ENCODE assay signal across 8 cellular contexts in genomic region chr6:139364302-139364981, GRCh38. TPM values are rescaled to one million over a fixed set of nuclear protein-coding genes. Genes with fewer than 3 reads are reported as not detected.
A peak's percentile ranks its signal among the peaks of the same experiment; 100 is the strongest.
DNase-seq lines count a peak whose midpoint lies in the region; ATAC-seq and TF ChIP-seq lines count a peak whose summit lies in the region.

No MANE protein-coding gene starts in this region.

- H3K4me3 Mint-ChIP-seq in endothelial cell (ENCODE audit: unreplicated experiment), result no peak overlapping the region
- peak overlapping the region in 2 of 10 donors; percentile 22 to 34 for H3K4me3 Mint-ChIP-seq in naive thymus-derived CD4-positive, alpha-beta T cell

- peak; percentile 81 for ATAC-seq in naive thymus-derived CD4-positive, alpha-beta T cell
- no peak for ATAC-seq in HG02678 (IDR thresholded peaks at IDR 0.05; ENCODE audit: unreplicated experiment)

- CTCF ChIA-PET in GM10248 (lab: Yijun Ruan, JAX), result interaction anchor here (0.7 to 2.8 kb wide), 50 partner anchors 9 to 1077 kb away, joined by 3 to 53 read pairs (median 4); partner anchors contain the start of genes CCDC28A and CITED2
- CTCF ChIA-PET in naive thymus-derived CD4-positive, alpha-beta T cell (lab: Charles Lee), result interaction anchor here (0.5 to 4.9 kb wide), 41 partner anchors 9 to 777 kb away, joined by 3 to 151 read pairs (median 3); partner anchors contain the start of genes CITED2, REPS1 and TXLNB

- peaks cover 36% of the 10 kb centered on the region for H3K4me1 Mint-ChIP-seq in endothelial cell (ENCODE audit: unreplicated experiment)
- H3K4me1 Mint-ChIP-seq in naive thymus-derived CD4-positive, alpha-beta T cell, result peaks cover 17 to 67% (median 53%) of the 10 kb centered on the region in 7 donors

- H3K27ac ChIP-seq in KMS-11, result no peak overlapping the region
- no peak overlapping the region for H3K27ac ChIP-seq in naive thymus-derived CD4-positive, alpha-beta T cell (ENCODE audit: low read depth, low read length)

- no peaks in the 10 kb centered on the region for H3K36me3 ChIP-seq in KMS-11 (ENCODE audit: insufficient read depth)
- H3K36me3 ChIP-seq in naive thymus-derived CD4-positive, alpha-beta T cell (ENCODE audit: control insufficient read depth in 2 of 3, insufficient read depth in 3 of 3, low read length in 3 of 3), result no peaks in the 10 kb centered on the region

- no peaks in the 10 kb centered on the region for H4K20me1 ChIP-seq in KMS-11 (ENCODE audit: insufficient read depth)

- no peaks in the 10 kb centered on the region for H3K9me3 ChIP-seq in naive thymus-derived CD4-positive, alpha-beta T cell (ENCODE audit: control insufficient read depth in 2 of 3, low read length in 3 of 3)

- H2AFZ ChIP-seq in KMS-11 (ENCODE audit: low read depth), result no peak overlapping the region

- H3K9me3 Mint-ChIP-seq in endothelial cell (ENCODE audit: unreplicated experiment), result no peaks in the 10 kb centered on the region
- peaks cover 0 to 2% (median 0%) of the 10 kb centered on the region in 11 donors for H3K9me3 Mint-ChIP-seq in naive thymus-derived CD4-positive, alpha-beta T cell

- no peak overlapping the region for H3K27ac Mint-ChIP-seq in endothelial cell (ENCODE audit: unreplicated experiment)
- peak overlapping the region; percentile 16 to 88 (median 37) for H3K27ac Mint-ChIP-seq in naive thymus-derived CD4-positive, alpha-beta T cell

- POLR2A ChIA-PET in GM10248 (lab: Yijun Ruan, JAX), result interaction anchor here (1.1 kb wide), 1 partner anchor 10 kb away, joined by 7 read pairs; the partner anchor contains the start of gene CITED2
- POLR2A ChIA-PET in naive thymus-derived CD4-positive, alpha-beta T cell (lab: Charles Lee), result interaction anchor here (0.7 to 2.4 kb wide), 16 partner anchors 10 to 378 kb away, joined by 3 to 21 read pairs (median 4); partner anchors contain the start of genes CITED2, REPS1 and TXLNB

- no peaks in the 10 kb centered on the region for H3K79me2 ChIP-seq in KMS-11 (ENCODE audit: insufficient read depth, low read depth)

- peak; percentile 44 for TF ChIP-seq CTCF in GM10248 (IDR thresholded peaks at IDR 0.05; ENCODE audit: control extremely low read depth, extremely low read depth, low read depth, missing control alignments)
- TF ChIP-seq CTCF in KMS-11 (conservative IDR thresholded peaks at IDR 0.05; ENCODE audit: low read depth, low read length), result peak; percentile 84
- TF ChIP-seq CTCF in endothelial cell (IDR thresholded peaks at IDR 0.05; ENCODE audit: unreplicated experiment), result peak; percentile 88

- in situ Hi-C loops in ACHN (cut with HindIII; ENCODE audit: low pct_ligation_motif_present, low pct_unique_long_range_greater_than_20kb, low sequenced_read_pairs), result no loop called here

- H3K4me3 ChIP-seq in KMS-11 (IDR thresholded peaks at IDR 0.05; ENCODE audit: insufficient read depth, low read depth, low read length), result no peak overlapping the region
- no peak overlapping the region for H3K4me3 ChIP-seq in naive thymus-derived CD4-positive, alpha-beta T cell (ENCODE audit: low read length)

- intact Hi-C loops in naive thymus-derived CD4-positive, alpha-beta T cell (cut with micrococcal nuclease), result loop anchor here (1.0 to 5.0 kb wide), 13 partner anchors 41 to 676 kb away; partner anchors contain the start of gene TXLNB (in 2 of the 2)

- DNase-seq in ACHN (peak; percentile 47), GM10248 (ENCODE audit: extremely low spot score) (peak; percentile 53), RKO (ENCODE audit: low spot score) (peak; percentile 74), endothelial cell (ENCODE audit: low spot score) (no peak)
- peak in 6 of 9 donors; percentile 50 to 74 (median 64) for DNase-seq in naive thymus-derived CD4-positive, alpha-beta T cell
- DNase-seq in activated T-cell treated with anti-CD3 and anti-CD28 coated beads, Interleukin-2, amount 50 U/mL, for 48 hours, result no peak

- H3K27me3 ChIP-seq in KMS-11 (ENCODE audit: insufficient read depth, low read depth), result no peaks in the 10 kb centered on the region
- no peaks in the 10 kb centered on the region for H3K27me3 ChIP-seq in naive thymus-derived CD4-positive, alpha-beta T cell (ENCODE audit: control insufficient read depth in 2 of 2, insufficient read depth in 2 of 2, low read length in 2 of 2)

- peaks cover 25% of the 10 kb centered on the region for H3K4me1 ChIP-seq in KMS-11 (ENCODE audit: low read depth, poor library complexity, severe bottlenecking)
- peaks cover 0 to 18% of the 10 kb centered on the region in 2 donors for H3K4me1 ChIP-seq in naive thymus-derived CD4-positive, alpha-beta T cell (ENCODE audit: control insufficient read depth in 2 of 2, insufficient read depth in 2 of 2, low read length in 2 of 2)

- H3K36me3 Mint-ChIP-seq in endothelial cell (ENCODE audit: low read depth, unreplicated experiment), result no peaks in the 10 kb centered on the region
- peaks cover 0 to 6% (median 0%) of the 10 kb centered on the region in 5 donors for H3K36me3 Mint-ChIP-seq in naive thymus-derived CD4-positive, alpha-beta T cell

- peaks cover 2% of the 10 kb centered on the region for H3K27me3 Mint-ChIP-seq in endothelial cell (ENCODE audit: unreplicated experiment)
- H3K27me3 Mint-ChIP-seq in naive thymus-derived CD4-positive, alpha-beta T cell, result peaks cover 0 to 2% (median 0%) of the 10 kb centered on the region in 5 donors

- H3K9ac ChIP-seq in KMS-11, result no peak overlapping the region

- H3K4me2 ChIP-seq in KMS-11, result no peak overlapping the region

RNA-seq across cellular contexts. Expression of gene CITED2, which starts 10.0 kb away (rescaled TPM):
- 72.4 TPM for total RNA-seq in endothelial cell (ENCODE audit: unreplicated experiment)
- 100 to 1,000 TPM in 4 of 5 experiments, 10 to 100 TPM in 1; 58.8 to 152 (median 118) TPM for total RNA-seq in naive thymus-derived CD4-positive, alpha-beta T cell
- 10 to 100 TPM; 30.6 to 35.9 TPM for polyA plus RNA-seq in naive thymus-derived CD4-positive, alpha-beta T cell

Comparison
In these comparisons a context has a peak if more than half of its experiments do, and no peak if none do; other contexts are left out.
1. DNase-seq: peak in ACHN (single experiment), GM10248 (single experiment), RKO (single experiment) and naive thymus-derived CD4-positive, alpha-beta T cell (6 of 9); none in endothelial cell (single experiment) and activated T-cell treated with anti-CD3 and anti-CD28 coated beads, Interleukin-2, amount 50 U/mL, for 48 hours (0 of 2).
2. Peak in every context shown above with its lines, with median percentiles within 50 percentile points of each other: CTCF ChIP-seq.